In the genomic region with DNA sequence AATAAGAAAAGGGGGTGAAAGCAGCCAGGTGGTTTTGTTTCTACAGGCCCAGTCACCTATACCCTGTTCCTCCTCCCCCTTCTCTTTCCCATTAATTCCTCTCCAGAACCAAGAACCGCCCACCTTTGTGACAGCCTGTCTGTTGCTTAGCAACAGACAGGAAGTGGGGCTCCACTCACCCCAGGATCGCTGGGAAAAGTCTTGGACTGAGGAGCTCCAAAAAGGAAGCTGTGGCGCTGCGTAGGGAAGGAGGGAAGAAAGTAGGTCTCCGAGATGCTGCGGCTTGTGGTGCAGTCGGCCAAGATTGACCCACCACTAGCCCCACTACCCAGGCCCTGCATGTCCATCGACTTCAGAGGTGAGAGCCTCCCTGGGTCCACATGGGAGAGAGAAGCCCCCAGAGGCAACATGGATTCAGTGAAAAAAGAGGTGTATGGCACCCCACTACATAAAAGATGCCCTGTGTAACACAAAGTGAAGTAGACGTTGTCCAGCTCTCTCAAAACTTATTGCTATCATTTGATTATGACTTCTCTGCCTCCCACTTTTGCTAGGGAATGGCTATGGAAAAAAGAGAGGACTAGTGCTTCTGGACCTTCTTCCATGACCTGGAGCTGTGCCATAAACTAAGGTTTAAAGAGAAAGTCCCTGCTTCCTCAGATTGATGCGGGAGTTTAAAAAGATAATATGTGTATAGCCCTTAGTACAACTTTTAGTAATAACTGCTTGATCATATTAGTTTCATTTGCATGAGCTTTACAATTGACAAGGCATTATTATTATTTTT, we compare ENCODE assay signal across 1 cellular context.
TF ChIP-seq lines count a peak whose summit lies in the region.

A gene (plus strand): TSS at position 201 of the 787 bp plus-strand sequence. CDS start 73 bp downstream, at position 274.

TF ChIP-seq in SK-N-SH treated with all-trans-retinoic acid at 6 μM for 48 hours, 23 proteins besides CTCF, POLR2A, EP300 and RAD21 (continued from another document):
- TF ChIP-seq, protein P1, sequence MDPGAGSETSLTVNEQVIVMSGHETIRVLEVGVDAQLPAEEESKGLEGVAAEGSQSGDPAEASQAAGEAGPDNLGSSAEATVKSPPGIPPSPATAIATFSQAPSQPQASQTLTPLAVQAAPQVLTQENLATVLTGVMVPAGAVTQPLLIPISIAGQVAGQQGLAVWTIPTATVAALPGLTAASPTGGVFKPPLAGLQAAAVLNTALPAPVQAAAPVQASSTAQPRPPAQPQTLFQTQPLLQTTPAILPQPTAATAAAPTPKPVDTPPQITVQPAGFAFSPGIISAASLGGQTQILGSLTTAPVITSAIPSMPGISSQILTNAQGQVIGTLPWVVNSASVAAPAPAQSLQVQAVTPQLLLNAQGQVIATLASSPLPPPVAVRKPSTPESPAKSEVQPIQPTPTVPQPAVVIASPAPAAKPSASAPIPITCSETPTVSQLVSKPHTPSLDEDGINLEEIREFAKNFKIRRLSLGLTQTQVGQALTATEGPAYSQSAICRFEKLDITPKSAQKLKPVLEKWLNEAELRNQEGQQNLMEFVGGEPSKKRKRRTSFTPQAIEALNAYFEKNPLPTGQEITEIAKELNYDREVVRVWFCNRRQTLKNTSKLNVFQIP (CRISPR knock-in tag; IDR thresholded peaks at IDR 0.05; ENCODE audit: borderline replicate concordance, low read depth), result no peak
- TF ChIP-seq ZNF565 (CRISPR knock-in tag; conservative IDR thresholded peaks at IDR 0.05; ENCODE audit: low read depth), result no peak
- TF ChIP-seq, protein P2, sequence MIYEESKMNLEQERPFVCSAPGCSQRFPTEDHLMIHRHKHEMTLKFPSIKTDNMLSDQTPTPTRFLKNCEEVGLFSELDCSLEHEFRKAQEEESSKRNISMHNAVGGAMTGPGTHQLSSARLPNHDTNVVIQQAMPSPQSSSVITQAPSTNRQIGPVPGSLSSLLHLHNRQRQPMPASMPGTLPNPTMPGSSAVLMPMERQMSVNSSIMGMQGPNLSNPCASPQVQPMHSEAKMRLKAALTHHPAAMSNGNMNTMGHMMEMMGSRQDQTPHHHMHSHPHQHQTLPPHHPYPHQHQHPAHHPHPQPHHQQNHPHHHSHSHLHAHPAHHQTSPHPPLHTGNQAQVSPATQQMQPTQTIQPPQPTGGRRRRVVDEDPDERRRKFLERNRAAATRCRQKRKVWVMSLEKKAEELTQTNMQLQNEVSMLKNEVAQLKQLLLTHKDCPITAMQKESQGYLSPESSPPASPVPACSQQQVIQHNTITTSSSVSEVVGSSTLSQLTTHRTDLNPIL (CRISPR knock-in tag; IDR thresholded peaks at IDR 0.05; ENCODE audit: low read depth), result no peak
- TF ChIP-seq TCF4 (CRISPR knock-in tag; IDR thresholded peaks at IDR 0.05; ENCODE audit: borderline replicate concordance), result no peak
- no peak for TF ChIP-seq SNAI2 (CRISPR knock-in tag; IDR thresholded peaks at IDR 0.05)
- TF ChIP-seq ZFP30 (CRISPR knock-in tag; IDR thresholded peaks at IDR 0.05), result no peak
- no peak for TF ChIP-seq PPARA (CRISPR knock-in tag; IDR thresholded peaks at IDR 0.05; ENCODE audit: borderline replicate concordance)
- TF ChIP-seq ZNF70 (CRISPR knock-in tag; IDR thresholded peaks at IDR 0.05), result no peak
- TF ChIP-seq TOX (CRISPR knock-in tag; IDR thresholded peaks at IDR 0.05; ENCODE audit: borderline replicate concordance), result no peak
- TF ChIP-seq, protein P3, sequence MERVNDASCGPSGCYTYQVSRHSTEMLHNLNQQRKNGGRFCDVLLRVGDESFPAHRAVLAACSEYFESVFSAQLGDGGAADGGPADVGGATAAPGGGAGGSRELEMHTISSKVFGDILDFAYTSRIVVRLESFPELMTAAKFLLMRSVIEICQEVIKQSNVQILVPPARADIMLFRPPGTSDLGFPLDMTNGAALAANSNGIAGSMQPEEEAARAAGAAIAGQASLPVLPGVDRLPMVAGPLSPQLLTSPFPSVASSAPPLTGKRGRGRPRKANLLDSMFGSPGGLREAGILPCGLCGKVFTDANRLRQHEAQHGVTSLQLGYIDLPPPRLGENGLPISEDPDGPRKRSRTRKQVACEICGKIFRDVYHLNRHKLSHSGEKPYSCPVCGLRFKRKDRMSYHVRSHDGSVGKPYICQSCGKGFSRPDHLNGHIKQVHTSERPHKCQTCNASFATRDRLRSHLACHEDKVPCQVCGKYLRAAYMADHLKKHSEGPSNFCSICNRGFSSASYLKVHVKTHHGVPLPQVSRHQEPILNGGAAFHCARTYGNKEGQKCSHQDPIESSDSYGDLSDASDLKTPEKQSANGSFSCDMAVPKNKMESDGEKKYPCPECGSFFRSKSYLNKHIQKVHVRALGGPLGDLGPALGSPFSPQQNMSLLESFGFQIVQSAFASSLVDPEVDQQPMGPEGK (CRISPR knock-in tag; IDR thresholded peaks at IDR 0.05; ENCODE audit: borderline replicate concordance), result no peak
- TF ChIP-seq OSR1 (CRISPR knock-in tag; IDR thresholded peaks at IDR 0.05), result no peak
- no peak for TF ChIP-seq BACH2 (CRISPR knock-in tag; IDR thresholded peaks at IDR 0.05; ENCODE audit: borderline replicate concordance)
- no peak for TF ChIP-seq RARB (CRISPR knock-in tag; IDR thresholded peaks at IDR 0.05)
- no peak for TF ChIP-seq ZC3H10 (CRISPR knock-in tag; IDR thresholded peaks at IDR 0.05)
